28 cellular contexts compared by ENCODE assay signal in the genomic region with DNA sequence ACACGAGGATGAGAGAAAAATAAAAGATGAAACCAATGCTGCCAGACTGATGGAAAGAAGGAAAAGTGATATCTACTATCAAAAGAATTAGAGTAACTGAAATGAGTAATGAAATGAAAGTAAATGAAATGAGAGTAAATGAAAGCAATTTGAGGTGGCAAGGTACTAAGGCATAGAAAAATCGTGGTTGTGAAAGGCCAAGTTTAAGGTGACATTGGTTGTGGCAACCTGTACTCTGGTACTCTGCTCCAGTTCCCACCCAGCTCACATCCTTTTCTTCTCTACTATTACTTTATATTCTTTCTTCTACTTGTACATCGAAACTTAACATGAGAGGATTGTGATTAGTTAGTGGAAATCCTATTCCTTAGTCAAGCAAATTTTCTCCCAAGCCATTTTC.
"Had no signal": no experiment of that assay in that cellular context is flagged by ENCODE, and none has a peak within 500 bp of the region (broad histone marks: within the 10 kb centered on the region; RNA-seq: fewer than 3 reads in every experiment).

No MANE protein-coding gene starts in this region.

- H3K4me1 Mint-ChIP-seq: nephron had no signal

- H3K9me3 ChIP-seq: colonic mucosa, testis had no signal

- DNase-seq: colonic mucosa; effector CD8-positive, alpha-beta T cell; endodermal cell; esophagus squamous epithelium; foreskin melanocyte; glutamatergic neuron; heart right ventricle; hippocampal formation; left cardiac atrium; left lung; mesendoderm; midbrain; naive thymus-derived CD4-positive, alpha-beta T cell; nucleus accumbens; ovary; posterior cingulate gyrus; psoas muscle; right cardiac atrium; spleen; stimulated activated CD4-positive, alpha-beta T cell treated with anti-CD3 and anti-CD28 coated beads, Interleukin-4, amount 100 ng/mL, for 4 hours; stimulated activated naive B cell treated with anti-CD40 and anti-IgM and Interleukin-4, amounts not matched to agents 10 μg/mL and 1 μg/mL and 100 μg/mL, for 72 hours; substantia nigra; testis; tibial artery had no signal

- ATAC-seq: heart right ventricle; left cardiac atrium; left lung; naive thymus-derived CD4-positive, alpha-beta T cell; psoas muscle; right cardiac atrium; stimulated activated naive B cell treated with anti-CD40 and anti-IgM and Interleukin-4, amounts not matched to agents 10 μg/mL and 1 μg/mL and 100 μg/mL, for 72 hours had no signal

- H3K27me3 Mint-ChIP-seq: dendritic cell treated with granulocyte-macrophage colony-stimulating factor and Interleukin-4, amounts not matched to agents 40 ng/mL and 50 ng/mL, for 4 days; naive thymus-derived CD4-positive, alpha-beta T cell; stimulated activated naive B cell treated with anti-CD40 and anti-IgM and Interleukin-4, amounts not matched to agents 10 μg/mL and 1 μg/mL and 100 μg/mL, for 72 hours; type B pancreatic cell had no signal

- H3K27ac ChIP-seq: colonic mucosa, esophagus squamous epithelium, heart right ventricle, left lung, ovary, psoas muscle, skin epidermis, spleen, testis, tibial artery had no signal

- H3K27ac Mint-ChIP-seq: dendritic cell treated with granulocyte-macrophage colony-stimulating factor and Interleukin-4, amounts not matched to agents 40 ng/mL and 50 ng/mL, for 4 days; endodermal cell; nephron; stimulated activated naive B cell treated with anti-CD40 and anti-IgM and Interleukin-4, amounts not matched to agents 10 μg/mL and 1 μg/mL and 100 μg/mL, for 72 hours; type B pancreatic cell had no signal

- H3K4me3 Mint-ChIP-seq: dendritic cell treated with granulocyte-macrophage colony-stimulating factor and Interleukin-4, amounts not matched to agents 40 ng/mL and 50 ng/mL, for 4 days; endodermal cell; nephron; stimulated activated naive B cell treated with anti-CD40 and anti-IgM and Interleukin-4, amounts not matched to agents 10 μg/mL and 1 μg/mL and 100 μg/mL, for 72 hours; type B pancreatic cell had no signal

- H3K36me3 ChIP-seq: colonic mucosa, ovary had no signal

- H3K4me3 ChIP-seq: colonic mucosa, esophagus squamous epithelium, heart right ventricle, left lung, ovary, psoas muscle, skin epidermis, spleen, testis, tibial artery had no signal

- H3K4me1 ChIP-seq: colonic mucosa, testis had no signal
